Comparison of ENCODE assay signal across 25 cellular contexts in the genomic region with DNA sequence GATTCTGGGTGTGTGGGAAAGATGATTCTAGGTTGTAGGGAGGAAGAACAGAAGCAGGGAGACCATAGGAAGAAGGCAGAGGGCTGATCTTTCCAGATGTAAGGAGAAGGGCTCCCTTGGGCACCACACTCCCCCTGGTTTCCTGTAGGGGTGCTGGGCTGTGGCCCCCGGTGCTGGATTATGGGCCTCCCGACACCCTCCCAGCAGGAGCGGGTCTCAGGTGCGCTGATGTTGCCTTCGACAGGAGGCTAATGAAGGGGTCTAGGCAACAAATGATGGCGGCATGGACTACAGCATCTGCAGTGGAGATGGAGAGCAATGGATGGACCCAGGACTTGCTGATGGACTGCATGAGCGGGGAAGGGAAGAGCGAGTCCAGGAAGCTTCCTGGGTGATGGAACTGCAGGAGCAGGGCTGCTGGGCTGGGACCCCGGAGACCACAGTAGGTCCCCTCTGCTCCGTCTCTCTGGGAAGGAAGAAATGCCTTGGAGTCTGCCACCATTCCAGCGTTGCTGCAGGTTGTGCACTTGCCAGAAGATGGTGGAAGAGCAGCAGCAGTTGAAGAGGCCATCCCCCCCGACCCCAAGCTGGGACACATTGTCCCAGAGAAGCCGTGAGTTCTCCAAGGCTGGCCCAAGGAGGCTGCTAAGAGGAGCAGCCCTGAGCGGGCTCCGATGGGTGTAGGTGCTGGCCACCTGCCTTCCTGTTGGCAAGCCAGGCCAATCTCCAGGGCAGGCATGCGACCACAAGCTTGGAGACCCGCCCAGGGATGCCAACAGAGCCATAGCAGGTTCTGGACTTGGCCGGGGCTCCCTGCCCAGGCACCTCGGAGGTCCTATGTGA.
"Had no signal": no experiment of that assay in that cellular context is flagged by ENCODE, and none has a peak within 500 bp of the region (broad histone marks: within the 10 kb centered on the region; RNA-seq: fewer than 3 reads in every experiment).

No MANE protein-coding gene starts in this region.

- H3K9me3 Mint-ChIP-seq: memory B cell; naive B cell; natural killer cell treated with Interleukin-12 subunit alpha and Interleukin-12 subunit beta and Interleukin-15 and Interleukin-18, amount 100 ng/mL, for 72 hours; stimulated activated naive B cell treated with anti-CD40 and anti-IgM and Interleukin-4, amounts not matched to agents 10 μg/mL and 1 μg/mL and 100 μg/mL, for 72 hours; stimulated activated naive CD8-positive, alpha-beta T cell treated with anti-CD3 and anti-CD28 coated beads, Interleukin-15, Interleukin-2, amounts not matched to agents 100 ng/mL and 50 ng/mL, for 24 hours had no signal

- FAIRE-seq: pancreas, small intestine, urothelium cell line had no signal

- H3K9me3 ChIP-seq: esophagus squamous epithelium, left ventricle myocardium inferior, pancreas, right lobe of liver, thoracic aorta, tibial nerve, upper lobe of left lung had no signal

- H3K36me3 ChIP-seq: esophagus squamous epithelium, left ventricle myocardium inferior, pancreas, right lobe of liver, thoracic aorta, tibial nerve, upper lobe of left lung had no signal

- DNase-seq: dermis blood vessel endothelial cell; effector memory CD4-positive, alpha-beta T cell; erythroblast; esophagus squamous epithelium; foreskin melanocyte; left colon; left ventricle myocardium inferior; naive B cell; occipital lobe; pancreas; retina; small intestine; stimulated activated CD4-positive, alpha-beta T cell treated with anti-CD3 and anti-CD28 coated beads, Interleukin-15, amount 100 ng/mL, for 24 hours; stimulated activated CD4-positive, alpha-beta T cell treated with anti-CD3 and anti-CD28 coated beads, Interleukin-2, amount 100 ng/mL, for 48 hours; stimulated activated naive B cell treated with anti-CD40 and anti-IgM and Interleukin-4, amounts not matched to agents 10 μg/mL and 1 μg/mL and 100 μg/mL, for 72 hours; upper lobe of left lung had no signal

- H3K27ac ChIP-seq: coronary artery, esophagus squamous epithelium, left ventricle myocardium inferior, pancreas, right lobe of liver, thoracic aorta, tibial nerve, upper lobe of left lung had no signal

- H3K4me1 ChIP-seq: pancreas had no signal

- H3K27ac Mint-ChIP-seq: memory B cell; naive B cell; natural killer cell treated with Interleukin-12 subunit alpha and Interleukin-12 subunit beta and Interleukin-15 and Interleukin-18, amount 100 ng/mL, for 72 hours; stimulated activated naive B cell treated with anti-CD40 and anti-IgM and Interleukin-4, amounts not matched to agents 10 μg/mL and 1 μg/mL and 100 μg/mL, for 72 hours; stimulated activated naive CD8-positive, alpha-beta T cell treated with anti-CD3 and anti-CD28 coated beads, Interleukin-15, Interleukin-2, amounts not matched to agents 100 ng/mL and 50 ng/mL, for 24 hours had no signal

- H3K4me3 Mint-ChIP-seq: memory B cell; natural killer cell treated with Interleukin-12 subunit alpha and Interleukin-12 subunit beta and Interleukin-15 and Interleukin-18, amount 100 ng/mL, for 72 hours; stimulated activated naive B cell treated with anti-CD40 and anti-IgM and Interleukin-4, amounts not matched to agents 10 μg/mL and 1 μg/mL and 100 μg/mL, for 72 hours; stimulated activated naive CD8-positive, alpha-beta T cell treated with anti-CD3 and anti-CD28 coated beads, Interleukin-15, Interleukin-2, amounts not matched to agents 100 ng/mL and 50 ng/mL, for 24 hours had no signal

- H3K36me3 Mint-ChIP-seq: memory B cell; naive B cell; natural killer cell treated with Interleukin-12 subunit alpha and Interleukin-12 subunit beta and Interleukin-15 and Interleukin-18, amount 100 ng/mL, for 72 hours; stimulated activated naive B cell treated with anti-CD40 and anti-IgM and Interleukin-4, amounts not matched to agents 10 μg/mL and 1 μg/mL and 100 μg/mL, for 72 hours had no signal

- H3K4me3 ChIP-seq: coronary artery, esophagus squamous epithelium, left ventricle myocardium inferior, lung, pancreas, right lobe of liver, thoracic aorta, tibial nerve, upper lobe of left lung had no signal

- H3K27me3 Mint-ChIP-seq: stimulated activated naive CD8-positive, alpha-beta T cell treated with anti-CD3 and anti-CD28 coated beads, Interleukin-15, Interleukin-2, amounts not matched to agents 100 ng/mL and 50 ng/mL, for 24 hours had no signal

- H3K27me3 ChIP-seq: pancreas, right lobe of liver, tibial nerve, upper lobe of left lung had no signal

- ATAC-seq: left colon; natural killer cell treated with Interleukin-12 subunit alpha and Interleukin-12 subunit beta and Interleukin-15 and Interleukin-18, amount 100 ng/mL, for 72 hours; pancreas; right lobe of liver; stimulated activated naive B cell treated with anti-CD40 and anti-IgM and Interleukin-4, amounts not matched to agents 10 μg/mL and 1 μg/mL and 100 μg/mL, for 72 hours had no signal
